Comparison of ENCODE assay signal across 2 cellular contexts in genomic region chr3:99644017-99644416, GRCh38.
TF ChIP-seq lines count a peak whose summit lies in the region.

No MANE protein-coding gene starts in this region.

TF ChIP-seq in HepG2, 621 proteins besides CTCF, POLR2A, EP300 and RAD21:
- TF ChIP-seq EEA1 (CRISPR knock-in tag; IDR thresholded peaks at IDR 0.05; ENCODE audit: borderline replicate concordance): no peak
- no peak for TF ChIP-seq ZNF704 (CRISPR knock-in tag; IDR thresholded peaks at IDR 0.05; ENCODE audit: borderline replicate concordance)
- no peak for TF ChIP-seq ZNF644 (CRISPR knock-in tag; IDR thresholded peaks at IDR 0.05; ENCODE audit: low read depth)
- no peak for TF ChIP-seq TCF12 (IDR thresholded peaks at IDR 0.05)
- TF ChIP-seq TCF12 (CRISPR knock-in tag; IDR thresholded peaks at IDR 0.05): no peak

TF ChIP-seq in GM23338, 12 proteins besides CTCF, POLR2A, EP300 and RAD21 (continued from another document):
- TF ChIP-seq POLR2AphosphoS5 (IDR thresholded peaks at IDR 0.05; ENCODE audit: low read depth) (no peak), REST (IDR thresholded peaks at IDR 0.05; ENCODE audit: unreplicated experiment) (no peak)
